ENCODE assay signal across 1 cellular context in the genomic region with DNA sequence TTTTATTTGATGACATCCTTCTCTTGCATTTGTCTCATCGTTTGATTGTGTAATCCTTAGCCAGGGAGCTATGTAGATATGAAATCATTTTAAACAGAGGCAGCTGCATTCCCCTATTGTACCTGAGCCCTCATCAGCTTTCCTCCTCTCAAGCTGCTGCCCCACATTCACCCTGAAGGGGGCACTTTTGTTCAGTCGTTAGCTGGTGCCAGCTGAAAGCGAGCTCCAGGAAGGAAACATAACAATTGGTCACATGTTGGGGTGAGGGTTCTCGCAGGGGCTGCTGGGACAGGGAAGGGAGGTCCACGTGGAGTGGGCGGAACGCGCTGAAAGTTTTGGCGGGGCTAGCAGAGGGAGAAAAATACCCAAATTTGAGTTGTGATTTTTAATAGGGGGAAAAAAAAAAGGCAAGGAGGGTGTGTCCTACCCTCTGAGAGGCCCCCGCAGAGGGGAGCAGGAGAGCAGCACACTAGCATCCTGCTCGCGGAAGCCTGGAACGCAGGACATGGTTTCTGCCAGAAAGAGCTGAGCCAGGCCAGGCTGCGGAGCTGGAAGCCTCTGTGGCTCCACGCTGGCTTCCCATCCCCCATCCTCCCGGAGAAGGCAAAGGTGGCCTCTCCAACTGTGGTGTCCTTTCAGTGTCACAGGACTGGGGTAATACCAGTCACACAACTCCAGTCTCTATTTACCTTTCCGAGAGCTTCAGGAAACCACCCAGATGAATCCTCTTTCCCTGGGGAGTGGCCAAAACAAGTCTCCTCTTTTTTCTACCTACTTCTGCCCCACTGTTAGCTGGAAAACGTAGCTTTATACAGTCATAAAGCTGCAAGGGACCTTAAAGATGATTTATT.
TF ChIP-seq lines count a peak whose summit lies in the region.

No MANE protein-coding gene starts in this region.

TF ChIP-seq in HepG2, 621 proteins besides CTCF, POLR2A, EP300 and RAD21 (continued from another document and continues in another):
- TF ChIP-seq, protein P1, sequence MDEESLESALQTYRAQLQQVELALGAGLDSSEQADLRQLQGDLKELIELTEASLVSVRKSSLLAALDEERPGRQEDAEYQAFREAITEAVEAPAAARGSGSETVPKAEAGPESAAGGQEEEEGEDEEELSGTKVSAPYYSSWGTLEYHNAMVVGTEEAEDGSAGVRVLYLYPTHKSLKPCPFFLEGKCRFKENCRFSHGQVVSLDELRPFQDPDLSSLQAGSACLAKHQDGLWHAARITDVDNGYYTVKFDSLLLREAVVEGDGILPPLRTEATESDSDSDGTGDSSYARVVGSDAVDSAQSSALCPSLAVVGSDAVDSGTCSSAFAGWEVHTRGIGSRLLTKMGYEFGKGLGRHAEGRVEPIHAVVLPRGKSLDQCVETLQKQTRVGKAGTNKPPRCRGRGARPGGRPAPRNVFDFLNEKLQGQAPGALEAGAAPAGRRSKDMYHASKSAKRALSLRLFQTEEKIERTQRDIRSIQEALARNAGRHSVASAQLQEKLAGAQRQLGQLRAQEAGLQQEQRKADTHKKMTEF (CRISPR knock-in tag; IDR thresholded peaks at IDR 0.05), result peak; percentile 91
- TF ChIP-seq ZNF17 (CRISPR knock-in tag; IDR thresholded peaks at IDR 0.05) (no peak), ZNF639 (CRISPR knock-in tag; conservative IDR thresholded peaks at IDR 0.05) (peak; percentile 59; the same call in 1 of the 2 replicates), ZBTB33 (CRISPR knock-in tag; IDR thresholded peaks at IDR 0.05) (peak; percentile 65; the same call in 1 of the 2 replicates), SMARCE1 (IDR thresholded peaks at IDR 0.05; ENCODE audit: borderline replicate concordance) (no peak), ARID2 (CRISPR knock-in tag; IDR thresholded peaks at IDR 0.05; ENCODE audit: borderline replicate concordance) (peak; percentile 20; the same call in 1 of the 2 replicates), KLF6 (CRISPR knock-in tag; IDR thresholded peaks at IDR 0.05) (peak; percentile 90), ZBTB34 (CRISPR knock-in tag; IDR thresholded peaks at IDR 0.05) (peak; percentile 66), FOXK2 (IDR thresholded peaks at IDR 0.05) (peak; percentile 73), IKZF5 (CRISPR knock-in tag; IDR thresholded peaks at IDR 0.05) (peak; percentile 95), RBM22 (optimal IDR thresholded peaks at IDR 0.05; ENCODE audit: low read length) (peak; percentile 55), RFXANK (CRISPR knock-in tag; IDR thresholded peaks at IDR 0.05) (peak; percentile 61; the same call in 1 of the 2 replicates), ZNF75D (CRISPR knock-in tag; IDR thresholded peaks at IDR 0.05; ENCODE audit: borderline replicate concordance) (no peak), E2F5 (CRISPR knock-in tag; conservative IDR thresholded peaks at IDR 0.05) (no peak), YEATS4 (CRISPR knock-in tag; IDR thresholded peaks at IDR 0.05; ENCODE audit: borderline replicate concordance) (peak; percentile 99), ZBTB3 (CRISPR knock-in tag; IDR thresholded peaks at IDR 0.05; ENCODE audit: borderline replicate concordance, low read depth) (peak; percentile 66; the same call in 1 of the 2 replicates), FOXC1 (CRISPR knock-in tag; IDR thresholded peaks at IDR 0.05; ENCODE audit: borderline replicate concordance) (peak; percentile 86), NR2F1 (CRISPR knock-in tag; IDR thresholded peaks at IDR 0.05) (no peak; a peak in 1 of 4 replicates), TCF7 (IDR thresholded peaks at IDR 0.05; ENCODE audit: low read depth) (no peak), SP5 (CRISPR knock-in tag; IDR thresholded peaks at IDR 0.05; ENCODE audit: borderline replicate concordance, low read depth) (peak; percentile 30), TEF (CRISPR knock-in tag; IDR thresholded peaks at IDR 0.05) (peak; percentile 79; the same call in 1 of the 2 replicates), JDP2 (CRISPR knock-in tag; IDR thresholded peaks at IDR 0.05; ENCODE audit: borderline replicate concordance) (no peak), MAFG (CRISPR knock-in tag; IDR thresholded peaks at IDR 0.05) (no peak), ZNF720 (CRISPR knock-in tag; IDR thresholded peaks at IDR 0.05) (no peak), ARNT (IDR thresholded peaks at IDR 0.05) (no peak), TGIF2 (CRISPR knock-in tag; IDR thresholded peaks at IDR 0.05) (peak; percentile 91; the same call in 1 of the 2 replicates), FOXK1 (CRISPR knock-in tag; IDR thresholded peaks at IDR 0.05; ENCODE audit: borderline replicate concordance, low read depth) (peak; percentile 82), KDM3A (CRISPR knock-in tag; IDR thresholded peaks at IDR 0.05; ENCODE audit: low read depth) (0 out of 2 replicates have a peak, but pooled peaks have one; percentile 86), CC2D1A (CRISPR knock-in tag; IDR thresholded peaks at IDR 0.05) (no peak), THYN1 (CRISPR knock-in tag; IDR thresholded peaks at IDR 0.05; ENCODE audit: borderline replicate concordance, low read depth) (peak; percentile 86; the same call in 1 of the 2 replicates), ZNF780A (CRISPR knock-in tag; IDR thresholded peaks at IDR 0.05) (peak; percentile 93), ZFP37 (CRISPR knock-in tag; IDR thresholded peaks at IDR 0.05; ENCODE audit: borderline replicate concordance) (0 out of 2 replicates have a peak, but pooled peaks have one; percentile 19), ZBTB21 (CRISPR knock-in tag; IDR thresholded peaks at IDR 0.05) (no peak), SIX1 (CRISPR knock-in tag; IDR thresholded peaks at IDR 0.05; ENCODE audit: borderline replicate concordance) (peak; percentile 41; the same call in 1 of the 2 replicates)
- TF ChIP-seq, protein P2, sequence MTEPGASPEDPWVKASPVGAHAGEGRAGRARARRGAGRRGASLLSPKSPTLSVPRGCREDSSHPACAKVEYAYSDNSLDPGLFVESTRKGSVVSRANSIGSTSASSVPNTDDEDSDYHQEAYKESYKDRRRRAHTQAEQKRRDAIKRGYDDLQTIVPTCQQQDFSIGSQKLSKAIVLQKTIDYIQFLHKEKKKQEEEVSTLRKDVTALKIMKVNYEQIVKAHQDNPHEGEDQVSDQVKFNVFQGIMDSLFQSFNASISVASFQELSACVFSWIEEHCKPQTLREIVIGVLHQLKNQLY (CRISPR knock-in tag; IDR thresholded peaks at IDR 0.05), result peak; percentile 74
- TF ChIP-seq, protein P3, sequence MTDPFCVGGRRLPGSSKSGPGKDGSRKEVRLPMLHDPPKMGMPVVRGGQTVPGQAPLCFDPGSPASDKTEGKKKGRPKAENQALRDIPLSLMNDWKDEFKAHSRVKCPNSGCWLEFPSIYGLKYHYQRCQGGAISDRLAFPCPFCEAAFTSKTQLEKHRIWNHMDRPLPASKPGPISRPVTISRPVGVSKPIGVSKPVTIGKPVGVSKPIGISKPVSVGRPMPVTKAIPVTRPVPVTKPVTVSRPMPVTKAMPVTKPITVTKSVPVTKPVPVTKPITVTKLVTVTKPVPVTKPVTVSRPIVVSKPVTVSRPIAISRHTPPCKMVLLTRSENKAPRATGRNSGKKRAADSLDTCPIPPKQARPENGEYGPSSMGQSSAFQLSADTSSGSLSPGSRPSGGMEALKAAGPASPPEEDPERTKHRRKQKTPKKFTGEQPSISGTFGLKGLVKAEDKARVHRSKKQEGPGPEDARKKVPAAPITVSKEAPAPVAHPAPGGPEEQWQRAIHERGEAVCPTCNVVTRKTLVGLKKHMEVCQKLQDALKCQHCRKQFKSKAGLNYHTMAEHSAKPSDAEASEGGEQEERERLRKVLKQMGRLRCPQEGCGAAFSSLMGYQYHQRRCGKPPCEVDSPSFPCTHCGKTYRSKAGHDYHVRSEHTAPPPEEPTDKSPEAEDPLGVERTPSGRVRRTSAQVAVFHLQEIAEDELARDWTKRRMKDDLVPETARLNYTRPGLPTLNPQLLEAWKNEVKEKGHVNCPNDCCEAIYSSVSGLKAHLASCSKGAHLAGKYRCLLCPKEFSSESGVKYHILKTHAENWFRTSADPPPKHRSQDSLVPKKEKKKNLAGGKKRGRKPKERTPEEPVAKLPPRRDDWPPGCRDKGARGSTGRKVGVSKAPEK (CRISPR knock-in tag; IDR thresholded peaks at IDR 0.05; ENCODE audit: borderline replicate concordance), result no peak
- TF ChIP-seq, protein P4, sequence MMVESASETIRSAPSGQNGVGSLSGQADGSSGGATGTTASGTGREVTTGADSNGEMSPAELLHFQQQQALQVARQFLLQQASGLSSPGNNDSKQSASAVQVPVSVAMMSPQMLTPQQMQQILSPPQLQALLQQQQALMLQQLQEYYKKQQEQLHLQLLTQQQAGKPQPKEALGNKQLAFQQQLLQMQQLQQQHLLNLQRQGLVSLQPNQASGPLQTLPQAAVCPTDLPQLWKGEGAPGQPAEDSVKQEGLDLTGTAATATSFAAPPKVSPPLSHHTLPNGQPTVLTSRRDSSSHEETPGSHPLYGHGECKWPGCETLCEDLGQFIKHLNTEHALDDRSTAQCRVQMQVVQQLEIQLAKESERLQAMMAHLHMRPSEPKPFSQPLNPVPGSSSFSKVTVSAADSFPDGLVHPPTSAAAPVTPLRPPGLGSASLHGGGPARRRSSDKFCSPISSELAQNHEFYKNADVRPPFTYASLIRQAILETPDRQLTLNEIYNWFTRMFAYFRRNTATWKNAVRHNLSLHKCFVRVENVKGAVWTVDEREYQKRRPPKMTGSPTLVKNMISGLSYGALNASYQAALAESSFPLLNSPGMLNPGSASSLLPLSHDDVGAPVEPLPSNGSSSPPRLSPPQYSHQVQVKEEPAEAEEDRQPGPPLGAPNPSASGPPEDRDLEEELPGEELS (CRISPR knock-in tag; IDR thresholded peaks at IDR 0.05), result peak; percentile 65
- TF ChIP-seq, protein P5, sequence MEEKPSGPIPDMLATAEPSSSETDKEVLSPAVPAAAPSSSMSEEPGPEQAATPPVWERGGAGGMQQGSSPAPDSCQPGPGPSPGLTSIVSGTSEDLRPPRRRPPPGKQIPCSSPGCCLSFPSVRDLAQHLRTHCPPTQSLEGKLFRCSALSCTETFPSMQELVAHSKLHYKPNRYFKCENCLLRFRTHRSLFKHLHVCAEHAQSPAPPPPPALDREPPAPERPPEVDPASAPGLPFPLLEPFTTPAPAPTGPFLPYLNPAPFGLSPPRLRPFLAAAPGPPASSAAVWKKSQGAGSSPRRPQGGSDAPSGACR (CRISPR knock-in tag; IDR thresholded peaks at IDR 0.05), result peak; percentile 80; the same call in 1 of the 2 replicates
- TF ChIP-seq, protein P6, sequence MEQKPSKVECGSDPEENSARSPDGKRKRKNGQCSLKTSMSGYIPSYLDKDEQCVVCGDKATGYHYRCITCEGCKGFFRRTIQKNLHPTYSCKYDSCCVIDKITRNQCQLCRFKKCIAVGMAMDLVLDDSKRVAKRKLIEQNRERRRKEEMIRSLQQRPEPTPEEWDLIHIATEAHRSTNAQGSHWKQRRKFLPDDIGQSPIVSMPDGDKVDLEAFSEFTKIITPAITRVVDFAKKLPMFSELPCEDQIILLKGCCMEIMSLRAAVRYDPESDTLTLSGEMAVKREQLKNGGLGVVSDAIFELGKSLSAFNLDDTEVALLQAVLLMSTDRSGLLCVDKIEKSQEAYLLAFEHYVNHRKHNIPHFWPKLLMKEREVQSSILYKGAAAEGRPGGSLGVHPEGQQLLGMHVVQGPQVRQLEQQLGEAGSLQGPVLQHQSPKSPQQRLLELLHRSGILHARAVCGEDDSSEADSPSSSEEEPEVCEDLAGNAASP (CRISPR knock-in tag; IDR thresholded peaks at IDR 0.05; ENCODE audit: borderline replicate concordance), result peak; percentile 66
